In the genomic region with DNA sequence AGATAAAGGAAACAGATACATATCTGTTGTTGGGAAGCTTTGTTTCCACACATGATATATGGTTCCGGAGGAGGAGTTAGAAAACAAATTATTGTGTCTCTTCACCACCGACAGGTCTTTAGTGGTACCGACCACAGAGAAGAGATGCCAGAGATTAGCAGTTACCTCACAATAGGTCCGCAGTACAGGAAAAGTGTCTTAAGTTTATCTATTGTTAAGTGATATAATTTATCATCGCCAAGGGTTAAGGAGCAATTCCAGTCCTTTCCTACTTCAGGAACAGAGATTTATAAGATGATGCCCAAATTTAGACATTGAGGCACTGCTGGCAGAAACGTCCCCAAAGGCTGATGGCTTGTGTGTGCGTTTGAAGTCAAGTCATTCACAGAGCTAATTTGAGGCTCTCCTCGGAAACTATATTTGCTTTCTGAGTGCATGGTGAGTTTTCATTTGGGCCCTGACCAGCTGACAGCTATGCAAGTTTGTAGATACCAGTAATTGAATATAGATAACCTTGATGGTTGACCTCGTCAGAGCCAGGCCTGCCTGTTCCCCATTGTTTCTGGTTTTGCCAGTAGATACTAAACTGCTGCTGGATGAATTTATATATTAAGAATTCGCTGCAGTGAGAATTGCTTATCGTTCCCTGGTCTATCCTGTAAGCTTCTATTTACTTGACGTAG, we compare ENCODE assay signal across 1 cellular context.
A peak's percentile ranks its signal among the peaks of the same experiment; 100 is the strongest.
TF ChIP-seq lines count a peak whose summit lies in the region.

No MANE protein-coding gene starts in this region.

TF ChIP-seq in SK-N-SH, 30 proteins besides CTCF, POLR2A, EP300 and RAD21 (continued from another document):
- TF ChIP-seq RCOR1 (IDR thresholded peaks at IDR 0.05; ENCODE audit: low read length) = peak; percentile 90
- TF ChIP-seq NRF1 (IDR thresholded peaks at IDR 0.05; ENCODE audit: low read depth, low read length) = no peak
- TF ChIP-seq FOXJ3 (CRISPR knock-in tag; IDR thresholded peaks at IDR 0.05) = peak; percentile 81
- TF ChIP-seq GATA2 (CRISPR knock-in tag; IDR thresholded peaks at IDR 0.05) = peak; percentile 85
- TF ChIP-seq NFIC (IDR thresholded peaks at IDR 0.05; ENCODE audit: borderline replicate concordance) = no peak
- TF ChIP-seq POLR2AphosphoS5 (IDR thresholded peaks at IDR 0.05; ENCODE audit: low read depth, low read length) = no peak
- no peak for TF ChIP-seq TAF1 (IDR thresholded peaks at IDR 0.05; ENCODE audit: borderline replicate concordance, low read depth, low read length)
